16 cellular contexts compared by ENCODE assay signal in the genomic region with DNA sequence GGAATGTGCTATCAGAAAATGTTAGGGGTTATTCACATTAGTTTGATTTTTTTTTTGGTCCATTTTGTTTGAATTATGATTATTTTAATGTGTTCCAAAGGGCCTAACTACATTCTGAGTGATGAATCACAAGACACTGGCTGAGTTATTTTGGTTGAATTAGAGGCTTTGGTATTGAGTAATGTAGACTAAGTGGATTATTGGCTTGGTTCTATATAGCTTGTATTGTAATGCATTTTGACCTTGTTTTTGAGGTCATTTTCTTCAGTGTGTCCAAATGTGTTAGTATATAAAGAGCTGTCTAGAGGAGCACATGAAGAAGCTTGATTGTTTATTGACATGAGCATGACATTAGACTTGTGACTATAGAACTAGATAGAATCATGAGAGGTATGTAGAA. TPM values are rescaled to one million over a fixed set of nuclear protein-coding genes. Genes with fewer than 3 reads are reported as not detected.
DNase-seq lines count a peak whose midpoint lies in the region; ATAC-seq, FAIRE-seq and TF ChIP-seq lines count a peak whose summit lies in the region.
"Had no signal": no experiment of that assay in that cellular context is flagged by ENCODE, and none has a peak within 500 bp of the region (broad histone marks: within the 10 kb centered on the region; RNA-seq: fewer than 3 reads in every experiment).

No MANE protein-coding gene starts in this region.

- DNase-seq in HepG2 (ENCODE audit: low spot score) (no peak), right lobe of liver (no peak), SK-N-MC (ENCODE audit: low read depth, low spot score) (no peak), fibroblast of the aortic adventitia (ENCODE audit: low read depth) (peak; percentile 46), type B pancreatic cell (ENCODE audit: extremely low spot score, unreplicated experiment) (no peak), aorta (no peak)
- DNase-seq: activated CD8-positive, alpha-beta T cell treated with anti-CD3 and anti-CD28 coated beads, Interleukin-2, amount 10 ng/mL, durations not matched to agents 7 days and 5 days; NCI-H1048; sigmoid colon; stimulated activated CD4-positive, alpha-beta T cell treated with anti-CD3 and anti-CD28 coated beads, Interleukin-4, amount 100 ng/mL, for 1 hour; thyroid gland had no signal

- peaks cover 79% of the 10 kb centered on the region for H3K79me2 ChIP-seq in HepG2 (ENCODE audit: insufficient read depth, low read length)

- peaks cover 62% of the 10 kb centered on the region for H4K20me1 ChIP-seq in HepG2 (ENCODE audit: insufficient read depth, low read length)

- TF ChIP-seq POLR2A in HepG2 (IDR thresholded peaks at IDR 0.05; ENCODE audit: insufficient read depth in 1 of 2, low read depth in 2 of 2, low read length in 2 of 2) (no peak), right lobe of liver (IDR thresholded peaks at IDR 0.05) (no peak)

- no peak for TF ChIP-seq EP300 in HepG2 (IDR thresholded peaks at IDR 0.05; ENCODE audit: low read depth in 2 of 2, low read length in 2 of 2)
- TF ChIP-seq EP300 in HepG2 (CRISPR knock-in tag; IDR thresholded peaks at IDR 0.05; ENCODE audit: borderline replicate concordance): no peak

- no peak for TF ChIP-seq RAD21 in HepG2 (CRISPR knock-in tag; IDR thresholded peaks at IDR 0.05)

- H2AFZ ChIP-seq in HepG2 (ENCODE audit: low read length): no peak overlapping the region

- peak overlapping the region; percentile 11 for H3K4me3 Mint-ChIP-seq in type B pancreatic cell
- H3K4me3 Mint-ChIP-seq: activated CD8-positive, alpha-beta T cell treated with anti-CD3 and anti-CD28 coated beads, Interleukin-2, amount 10 ng/mL, durations not matched to agents 7 days and 5 days; natural killer cell treated with Interleukin-12 subunit alpha and Interleukin-12 subunit beta and Interleukin-15 and Interleukin-18, amount 100 ng/mL, for 72 hours had no signal

- no peak overlapping the region for H3K27ac Mint-ChIP-seq in type B pancreatic cell
- H3K27ac Mint-ChIP-seq: activated CD8-positive, alpha-beta T cell treated with anti-CD3 and anti-CD28 coated beads, Interleukin-2, amount 10 ng/mL, durations not matched to agents 7 days and 5 days; activated T-helper 17 cell treated with anti-CD3 and anti-CD28 coated beads, Interleukin-2, amount 50 U/mL, for 72 hours; natural killer cell treated with Interleukin-12 subunit alpha and Interleukin-12 subunit beta and Interleukin-15 and Interleukin-18, amount 100 ng/mL, for 72 hours had no signal

- H3K27me3 ChIP-seq in HepG2 (ENCODE audit: control insufficient read depth in 1 of 2, insufficient read depth in 2 of 2, low read length in 2 of 2): no peaks in the 10 kb centered on the region; a peak in 2 of 5 replicates
- no peaks in the 10 kb centered on the region for H3K27me3 ChIP-seq in right lobe of liver
- H3K27me3 ChIP-seq in aorta (ENCODE audit: control insufficient read depth in 1 of 2, insufficient read depth in 2 of 2, low read length in 1 of 2): no peaks in the 10 kb centered on the region
- H3K27me3 ChIP-seq: gastroesophageal sphincter, sigmoid colon, thyroid gland had no signal

- H3K27ac ChIP-seq in HepG2 (ENCODE audit: extremely low read length, insufficient read depth, low read length) (no peak overlapping the region), right lobe of liver (no peak overlapping the region), SK-N-MC (peak overlapping the region; percentile 23; the same call in 1 of the 2 replicates), aorta (ENCODE audit: low read depth in 1 of 2, low read length in 2 of 2) (no peak overlapping the region)
- H3K27ac ChIP-seq: gastroesophageal sphincter, sigmoid colon, thyroid gland had no signal

- H3K27me3 Mint-ChIP-seq in type B pancreatic cell: no peaks in the 10 kb centered on the region
- H3K27me3 Mint-ChIP-seq: activated T-helper 17 cell treated with anti-CD3 and anti-CD28 coated beads, Interleukin-2, amount 50 U/mL, for 72 hours had no signal

- no TSS peak for BruUV-seq in HepG2 (replicated peaks; lab: Mats Ljungman, UMichigan)

- in situ Hi-C loops in HepG2 (cut with HindIII; ENCODE audit: extremely low pct_ligation_motif_present, low pct_unique_long_range_greater_than_20kb): no loop called here

- H3K36me3 ChIP-seq in HepG2 (replicated peaks in 1 of 2; ENCODE audit: control insufficient read depth in 1 of 2, insufficient read depth in 2 of 2, low read length in 2 of 2) (peaks cover 3 to 14% of the 10 kb centered on the region in 2 experiments; a peak in 2 of 5 replicates), right lobe of liver (no peaks in the 10 kb centered on the region), SK-N-MC (ENCODE audit: insufficient read depth, low read length) (peaks cover 39% of the 10 kb centered on the region), aorta (ENCODE audit: control insufficient read depth in 1 of 2, insufficient read depth in 2 of 2, low read length in 1 of 2) (no peaks in the 10 kb centered on the region)
- H3K36me3 ChIP-seq: gastroesophageal sphincter, thyroid gland had no signal

- CTCF ChIA-PET in HepG2 (lab: Yijun Ruan, JAX; ENCODE audit: low intra/inter-chr PET ratio, low total read pairs): no interaction called here

- no peaks in the 10 kb centered on the region for H3K9me3 Mint-ChIP-seq in type B pancreatic cell
- H3K9me3 Mint-ChIP-seq: activated T-helper 17 cell treated with anti-CD3 and anti-CD28 coated beads, Interleukin-2, amount 50 U/mL, for 72 hours; natural killer cell treated with Interleukin-12 subunit alpha and Interleukin-12 subunit beta and Interleukin-15 and Interleukin-18, amount 100 ng/mL, for 72 hours had no signal

- H3K9ac ChIP-seq in HepG2 (ENCODE audit: insufficient read depth, low read depth, low read length) (no peak overlapping the region), SK-N-MC (ENCODE audit: insufficient read length) (no peak overlapping the region)

- FAIRE-seq in HepG2 (lab: Jason Lieb, UNC): no peak

- H3K4me1 Mint-ChIP-seq in type B pancreatic cell (ENCODE audit: unreplicated experiment): peaks cover 31% of the 10 kb centered on the region

- H3K4me3 ChIP-seq in HepG2 (replicated peaks in 1 of 3; ENCODE audit: insufficient read depth in 1 of 3, low read depth in 2 of 3, low read length in 3 of 3) (no peak overlapping the region), right lobe of liver (no peak overlapping the region), SK-N-MC (peak overlapping the region; percentile 94), fibroblast of the aortic adventitia (ENCODE audit: low read depth, low read length) (no peak overlapping the region), aorta (ENCODE audit: low read length in 2 of 2) (no peak overlapping the region)
- H3K4me3 ChIP-seq: gastroesophageal sphincter, sigmoid colon, thyroid gland had no signal

- H3K9me3 ChIP-seq in HepG2 (ENCODE audit: low read length) (no peaks in the 10 kb centered on the region), right lobe of liver (no peaks in the 10 kb centered on the region), SK-N-MC (ENCODE audit: low read depth, low read length) (no peaks in the 10 kb centered on the region), aorta (ENCODE audit: control insufficient read depth, low read length) (no peaks in the 10 kb centered on the region)
- H3K9me3 ChIP-seq: gastroesophageal sphincter, sigmoid colon, thyroid gland had no signal

- TF ChIP-seq CTCF in HepG2 (CRISPR knock-in tag; IDR thresholded peaks at IDR 0.05): no peak
- TF ChIP-seq CTCF in right lobe of liver (IDR thresholded peaks at IDR 0.05): no peak
- TF ChIP-seq CTCF in fibroblast of the aortic adventitia (IDR thresholded peaks at IDR 0.05; ENCODE audit: insufficient read depth, low read length): no peak
- no peak for TF ChIP-seq CTCF in type B pancreatic cell (conservative IDR thresholded peaks at IDR 0.05)

- ATAC-seq in HepG2: no peak
- no peak for ATAC-seq in right lobe of liver
- no peak for ATAC-seq in aorta (ENCODE audit: low FRiP score)
- ATAC-seq in GM18517 (IDR thresholded peaks at IDR 0.05; ENCODE audit: unreplicated experiment): no peak
- no peak for ATAC-seq in GM18873 (IDR thresholded peaks at IDR 0.05; ENCODE audit: low FRiP score, unreplicated experiment)
- ATAC-seq: activated CD8-positive, alpha-beta T cell treated with anti-CD3 and anti-CD28 coated beads, Interleukin-2, amount 10 ng/mL, durations not matched to agents 7 days and 5 days; activated T-helper 17 cell treated with anti-CD3 and anti-CD28 coated beads, Interleukin-2, amount 50 U/mL, for 72 hours; gastroesophageal sphincter; natural killer cell treated with Interleukin-12 subunit alpha and Interleukin-12 subunit beta and Interleukin-15 and Interleukin-18, amount 100 ng/mL, for 72 hours had no signal

- peaks cover 14% of the 10 kb centered on the region for H3K36me3 Mint-ChIP-seq in type B pancreatic cell

- POLR2A ChIA-PET in HepG2 (lab: Yijun Ruan, JAX): no interaction called here

- H3K4me2 ChIP-seq in HepG2 (ENCODE audit: low read depth, low read length): peak overlapping the region; percentile 69

- H3K4me1 ChIP-seq in HepG2 (ENCODE audit: insufficient read depth, low read length): peaks cover 59% of the 10 kb centered on the region
- peaks cover 0 to 49% (median 10%) of the 10 kb centered on the region in 4 donors for H3K4me1 ChIP-seq in right lobe of liver
- H3K4me1 ChIP-seq in aorta (ENCODE audit: control insufficient read depth in 1 of 2, insufficient read depth in 2 of 2, low read length in 2 of 2): peaks cover 1 to 2% of the 10 kb centered on the region in 2 donors

- intact Hi-C loops in HepG2 (cut with micrococcal nuclease; ENCODE audit: unreplicated experiment): loop anchor here (10.0 kb wide), 1 partner anchor 414 kb away; no protein-coding TSS in a partner anchor
- intact Hi-C loops in right lobe of liver (cut with DNase I): no loop called here
- intact Hi-C loops in aorta (cut with DNase I): loop anchor here in 1 of 2 donors (10.0 kb wide), 1 partner anchor 474 kb away; a partner anchor contains a TSS

RNA-seq across cellular contexts. Expression of a gene that starts 3.4 kb away (rescaled TPM):
- total RNA-seq in HepG2 (2016; rRNA removed; fragmentation: Illumina TruSeq; extraction: Trizol) (16.4 and 20.9 TPM in 2 replicates), right lobe of liver (10 to 100 TPM in 5 of 6 experiments, 1 to 10 TPM in 1; 9.5 to 13.8 (median 10.5) TPM), fibroblast of the aortic adventitia (ENCODE audit: low replicate concordance) (11.2 and 15.2 TPM in 2 replicates), type B pancreatic cell (ENCODE audit: low replicate concordance) (23.5 and 39.1 TPM in 2 replicates), aorta (10 to 100 TPM; 20.6 to 22.6 TPM)
- total RNA-seq in HepG2 (2016; cell fraction: cytosol; rRNA removed; fragmentation: Illumina TruSeq; extraction: Trizol; ENCODE audit: low read depth): 1.9 and 2.8 TPM in 2 replicates
- total RNA-seq in HepG2 (2016; cell fraction: insoluble cytoplasmic fraction; rRNA removed; fragmentation: Illumina TruSeq; extraction: Trizol): 15.5 and 17.4 TPM in 2 replicates
- total RNA-seq in HepG2 (2016; cell fraction: membrane; rRNA removed; fragmentation: Illumina TruSeq; extraction: Trizol): 3.4 and 4.4 TPM in 2 replicates
- 41.1 and 42.9 TPM in 2 replicates for total RNA-seq in HepG2 (2016; cell fraction: nucleus; rRNA removed; fragmentation: Illumina TruSeq; extraction: Trizol)
- polyA plus RNA-seq in HepG2 (2011; rRNA removed) (5.4 and 6.3 TPM in 2 replicates), aorta (10 to 100 TPM; 11.9 to 18.9 TPM)
- 2.3 and 3.2 TPM in 2 replicates for polyA plus RNA-seq in HepG2 (2011; cell fraction: cytosol; rRNA removed)
- 7.5 and 11.7 TPM in 2 replicates for polyA plus RNA-seq in HepG2 (2011; cell fraction: nucleus; rRNA removed)
- polyA plus RNA-seq in HepG2 (2012): 10.0 and 14.3 TPM in 2 replicates
- 0.93 and 1.4 TPM in 2 replicates for polyA plus RNA-seq in HepG2 (2016; cell fraction: cytosol; fragmentation: Illumina TruSeq; extraction: Trizol; ENCODE audit: low read depth)
- 45.1 and 46.0 TPM in 2 replicates for polyA plus RNA-seq in HepG2 (2016; cell fraction: insoluble cytoplasmic fraction; fragmentation: Illumina TruSeq; extraction: Trizol; ENCODE audit: low read depth)
- 2.0 and 2.8 TPM in 2 replicates for polyA plus RNA-seq in HepG2 (2016; cell fraction: membrane; fragmentation: Illumina TruSeq; extraction: Trizol; ENCODE audit: low read depth)
- 47.9 and 52.0 TPM in 2 replicates for polyA plus RNA-seq in HepG2 (2016; cell fraction: nucleus; fragmentation: Illumina TruSeq; extraction: Trizol; ENCODE audit: insufficient read depth, low read depth)
- polyA minus RNA-seq in HepG2 (2011; rRNA and poly(A)+ RNA removed; ENCODE audit: low replicate concordance): 6.1 and 10.5 TPM in 2 replicates
- polyA minus RNA-seq in HepG2 (2011; cell fraction: cytosol; rRNA and poly(A)+ RNA removed): 2.5 and 3.4 TPM in 2 replicates
- 96.4 and 101 TPM in 2 replicates for polyA minus RNA-seq in HepG2 (2011; cell fraction: nucleus; rRNA and poly(A)+ RNA removed)
